Comparison of ENCODE assay signal across 11 cellular contexts in the genomic region with DNA sequence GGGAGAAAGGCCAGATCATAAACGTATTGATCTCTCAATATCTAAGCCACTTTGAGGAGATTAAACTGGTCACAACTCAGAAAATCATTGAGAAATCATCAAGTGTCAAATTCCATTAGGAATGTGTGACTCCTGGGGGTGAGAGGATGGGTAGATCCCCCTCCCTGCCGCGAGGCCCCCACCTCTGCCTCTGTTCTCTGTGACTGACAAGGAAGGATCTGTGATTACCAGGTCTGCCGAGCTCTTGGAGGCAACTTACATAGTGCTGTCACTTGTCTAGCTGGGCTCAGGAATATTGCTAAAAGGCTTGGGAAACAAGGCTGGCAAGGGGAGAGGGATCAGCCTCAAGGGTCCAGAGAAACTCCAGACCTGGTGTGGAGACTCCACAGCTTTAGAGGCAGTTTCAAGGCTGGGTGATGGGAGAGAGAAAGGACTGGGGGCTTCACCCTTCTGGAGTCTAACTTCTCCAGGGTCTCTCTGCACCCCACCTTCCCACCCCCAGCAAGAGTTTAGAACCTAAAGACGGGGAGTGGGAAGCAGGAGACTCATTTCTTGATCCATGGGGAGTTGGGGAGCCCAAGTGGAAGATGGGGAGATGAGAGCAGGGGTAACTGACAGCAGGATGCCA. TPM values are rescaled to one million over a fixed set of nuclear protein-coding genes. Genes with fewer than 3 reads are reported as not detected.
DNase-seq lines count a peak whose midpoint lies in the region; TF ChIP-seq lines count a peak whose summit lies in the region.
"Had no signal": no experiment of that assay in that cellular context is flagged by ENCODE, and none has a peak within 500 bp of the region (broad histone marks: within the 10 kb centered on the region; RNA-seq: fewer than 3 reads in every experiment).

No MANE protein-coding gene starts in this region.

- POLR2A ChIA-PET in RWPE1 (lab: Yijun Ruan, JAX; ENCODE audit: low non-redundant PET), result no interaction called here

- H3K9me3 ChIP-seq in BLaER1 treated with 17β-estradiol and CSF1 and Interleukin-3, amounts not matched to agents 10 nM and 100 nM (replicated peaks in 1 of 11), result no peaks in the 10 kb centered on the region
- no peaks in the 10 kb centered on the region for H3K9me3 ChIP-seq in prostate gland
- H3K9me3 ChIP-seq: SK-N-SH had no signal

- no peaks in the 10 kb centered on the region for H3K27me3 ChIP-seq in BLaER1 treated with 17β-estradiol and CSF1 and Interleukin-3, amounts not matched to agents 10 nM and 100 nM
- H3K27me3 ChIP-seq in prostate gland (replicated peaks; ENCODE audit: insufficient read depth), result no peaks in the 10 kb centered on the region

- H4K20me1 ChIP-seq in BLaER1 treated with 17β-estradiol and CSF1 and Interleukin-3, amounts not matched to agents 10 nM and 100 nM, result no peaks in the 10 kb centered on the region

- peak overlapping the region; percentile 91 to 100 (median 99) for H3K4me2 ChIP-seq in BLaER1 treated with 17β-estradiol and CSF1 and Interleukin-3, amounts not matched to agents 10 nM and 100 nM
- H3K4me2 ChIP-seq: SK-N-SH had no signal

- 55% methylated on average over 5 of the region's 5 CpGs for WGBS in prostate gland

- TF ChIP-seq POLR2A in prostate gland (IDR thresholded peaks at IDR 0.05), result no peak

- TF ChIP-seq CTCF in RWPE1 (conservative IDR thresholded peaks at IDR 0.05; ENCODE audit: low read depth) (no peak), prostate gland (IDR thresholded peaks at IDR 0.05) (no peak)

- H3K9ac ChIP-seq in BLaER1 treated with 17β-estradiol and CSF1 and Interleukin-3, amounts not matched to agents 10 nM and 100 nM, result peak overlapping the region in 7 of 11 experiments; percentile 14 to 91 (median 46); a peak in 16 of 22 replicates
- H3K9ac ChIP-seq: SK-N-SH had no signal

- H3K4me1 ChIP-seq in BLaER1 treated with 17β-estradiol and CSF1 and Interleukin-3, amounts not matched to agents 10 nM and 100 nM, result peaks cover 92 to 97% (median 95%) of the 10 kb centered on the region in 10 experiments
- H3K4me1 ChIP-seq in prostate gland (replicated peaks), result peaks cover 78% of the 10 kb centered on the region

- peak overlapping the region in 8 of 11 experiments; percentile 34 to 96 (median 88); a peak in 14 of 22 replicates for H3K27ac ChIP-seq in BLaER1 treated with 17β-estradiol and CSF1 and Interleukin-3, amounts not matched to agents 10 nM and 100 nM
- H3K27ac ChIP-seq in RWPE1 (peak overlapping the region; percentile 100), epithelial cell of prostate (peak overlapping the region; percentile 96), prostate gland (peak overlapping the region; percentile 99 to 100)

- DNase-seq in RWPE1 (ENCODE audit: low spot score) (no peak), epithelial cell of prostate (ENCODE audit: low read depth, low spot score) (no peak), prostate gland (ENCODE audit: low spot score) (no peak), HuH-7.5 (ENCODE audit: low spot score) (no peak), head of caudate nucleus (no peak), kidney tubule cell (ENCODE audit: low spot score) (no peak)
- no peak for DNase-seq in activated effector memory CD4-positive, alpha-beta T cell treated with anti-CD3 and anti-CD28 coated beads, Interleukin-2, amount 50 U/mL, for 16 hours
- DNase-seq: SK-N-SH had no signal

- peak overlapping the region in 4 of 10 experiments; percentile 16 to 46 (median 30); a peak in 5 of 20 replicates for H3K4me3 ChIP-seq in BLaER1 treated with 17β-estradiol and CSF1 and Interleukin-3, amounts not matched to agents 10 nM and 100 nM
- no peak overlapping the region for H3K4me3 ChIP-seq in prostate gland

- intact Hi-C loops in prostate gland (cut with DNase I) (no loop called here), head of caudate nucleus (cut with DNase I) (loop anchor here (5.0 kb wide), 1 partner anchor 33 kb away; no protein-coding TSS in a partner anchor)

- CTCF ChIA-PET in RWPE1 (lab: Yijun Ruan, JAX), result interaction anchor here (0.6 to 0.7 kb wide), 2 partner anchors 12 to 427 kb away, joined by 3 read pairs; no protein-coding TSS in a partner anchor

- no peaks in the 10 kb centered on the region for H3K36me3 ChIP-seq in BLaER1 treated with 17β-estradiol and CSF1 and Interleukin-3, amounts not matched to agents 10 nM and 100 nM
- H3K36me3 ChIP-seq in prostate gland, result no peaks in the 10 kb centered on the region

RNA-seq across cellular contexts. Expression of gene ARMC12, which starts 11.6 kb away (rescaled TPM):
- 1 to 10 TPM; 1.7 to 4.4 TPM for total RNA-seq in prostate gland

RNA-seq across cellular contexts. Expression of gene FKBP5, which starts 36.5 kb away (rescaled TPM):
- total RNA-seq in prostate gland, result 100 to 1,000 TPM; 201 to 248 TPM

RNA-seq across cellular contexts. Expression of gene CLPSL2, which starts 51.2 kb away (rescaled TPM):
- not detected for total RNA-seq in prostate gland
- total RNA-seq: fibroblast of lung, mononuclear cell had no signal

RNA-seq across cellular contexts. Expression of gene CLPSL1, which starts 55.6 kb away (rescaled TPM):
- total RNA-seq in prostate gland, result not detected
- total RNA-seq: fibroblast of lung, mononuclear cell had no signal
